In genomic region chr16:30217082-30217481, GRCh38 we compare ENCODE assay signal across 7 cellular contexts. TPM values are rescaled to one million over a fixed set of nuclear protein-coding genes. Genes with fewer than 3 reads are reported as not detected.
DNase-seq lines count a peak whose midpoint lies in the region; ATAC-seq and TF ChIP-seq lines count a peak whose summit lies in the region.
"Not testable (repeated sequence)": the region's sequence is repeated elsewhere in the genome, so short reads cannot be mapped to it uniquely, and the experiment has no call there.

No MANE protein-coding gene starts in this region.

- TF ChIP-seq POLR2A in breast epithelium (IDR thresholded peaks at IDR 0.05); testis (IDR thresholded peaks at IDR 0.05): not testable (repeated sequence)

- not testable (repeated sequence) for H3K36me3 ChIP-seq in breast epithelium; left ventricle myocardium inferior; testis (ENCODE audit: low read depth, missing control alignments)

- not testable (repeated sequence) for H3K36me3 Mint-ChIP-seq in WTC11; activated T-cell treated with anti-CD3 and anti-CD28 coated beads, Interleukin-2, amount 50 U/mL, for 24 hours (ENCODE audit: low read depth); progenitor cell of endocrine pancreas (ENCODE audit: insufficient read depth)

- H3K4me3 Mint-ChIP-seq in WTC11; activated T-cell treated with anti-CD3 and anti-CD28 coated beads, Interleukin-2, amount 50 U/mL, for 24 hours; progenitor cell of endocrine pancreas (ENCODE audit: low read depth): not testable (repeated sequence)

- not testable (repeated sequence) for H3K4me1 Mint-ChIP-seq in WTC11; activated T-cell treated with anti-CD3 and anti-CD28 coated beads, Interleukin-2, amount 50 U/mL, for 24 hours (ENCODE audit: low read depth); progenitor cell of endocrine pancreas (ENCODE audit: low read depth)

- H3K27me3 Mint-ChIP-seq in WTC11 (ENCODE audit: low read depth); activated T-cell treated with anti-CD3 and anti-CD28 coated beads, Interleukin-2, amount 50 U/mL, for 24 hours; progenitor cell of endocrine pancreas: not testable (repeated sequence)

- ATAC-seq in WTC11 = not testable (repeated sequence)

- H3K27ac Mint-ChIP-seq in WTC11; activated T-cell treated with anti-CD3 and anti-CD28 coated beads, Interleukin-2, amount 50 U/mL, for 24 hours; progenitor cell of endocrine pancreas: not testable (repeated sequence)

- H3K9me3 Mint-ChIP-seq in WTC11; activated T-cell treated with anti-CD3 and anti-CD28 coated beads, Interleukin-2, amount 50 U/mL, for 24 hours; progenitor cell of endocrine pancreas (ENCODE audit: low read depth): not testable (repeated sequence)

- not testable (repeated sequence) for H3K4me3 ChIP-seq in breast epithelium, left ventricle myocardium inferior, testis

- DNase-seq in WTC11 (ENCODE audit: low spot score) (peak; percentile 3), breast epithelium (ENCODE audit: low spot score in 2 of 2) (peak; percentile 14 to 37), left ventricle myocardium inferior (peak; percentile 10), mesenteric fat pad (ENCODE audit: low spot score) (peak; percentile 59), progenitor cell of endocrine pancreas (ENCODE audit: low spot score, unreplicated experiment) (peak; percentile 5), testis (peak; percentile 8)
- DNase-seq in activated T-cell treated with anti-CD3 and anti-CD28 coated beads, Interleukin-2, amount 50 U/mL, for 24 hours = peak; percentile 17

- H3K9me3 ChIP-seq in breast epithelium; left ventricle myocardium inferior (replicated peaks); testis: not testable (repeated sequence)

- H3K27ac ChIP-seq in breast epithelium; left ventricle myocardium inferior (replicated peaks); testis: not testable (repeated sequence)

- CTCF ChIA-PET in WTC11 (lab: Charles Lee) = not testable (repeated sequence)

- H3K4me1 ChIP-seq in breast epithelium, left ventricle myocardium inferior, testis: not testable (repeated sequence)

- WGBS in testis, 2 donors = 83% methylated on average over 3 of the region's 5 CpGs; no CpG with 5 or more reads in 1 of the 2 donors

- POLR2A ChIA-PET in WTC11 (lab: Charles Lee) = not testable (repeated sequence)

- intact Hi-C loops in breast epithelium (cut with DNase I; ENCODE audit: low total_unique reads); left ventricle myocardium inferior (cut with micrococcal nuclease); testis (cut with DNase I; ENCODE audit: low total_unique reads): not testable (repeated sequence)

- H3K27me3 ChIP-seq in breast epithelium; left ventricle myocardium inferior (ENCODE audit: low read depth); testis: not testable (repeated sequence)

- TF ChIP-seq CTCF in WTC11 (IDR thresholded peaks at IDR 0.05); breast epithelium (IDR thresholded peaks at IDR 0.05); left ventricle myocardium inferior (IDR thresholded peaks at IDR 0.05; ENCODE audit: borderline replicate concordance); progenitor cell of endocrine pancreas (IDR thresholded peaks at IDR 0.05; ENCODE audit: unreplicated experiment); testis (IDR thresholded peaks at IDR 0.05): not testable (repeated sequence)

RNA-seq across cellular contexts. Expression of gene SULT1A3, which starts 18.0 kb away (rescaled TPM):
- total RNA-seq in WTC11 (2021) (7.1 to 11.3 TPM (median 8.3 TPM) in 3 replicates), breast epithelium (10 to 100 TPM; 12.3 to 27.0 (median 15.7) TPM), left ventricle myocardium inferior (9.9 TPM), mesenteric fat pad (9.4 TPM), progenitor cell of endocrine pancreas (33.0 and 33.3 TPM in 2 replicates), testis (10 to 100 TPM in 1 of 2 donors, 1 to 10 TPM in 1; 6.8 to 20.0 TPM)
- polyA plus RNA-seq in testis (ENCODE audit: insufficient read depth, low read depth, low replicate concordance) = 6.4 TPM

RNA-seq across cellular contexts. Expression of gene SLX1A, which starts 23.4 kb away (rescaled TPM):
- total RNA-seq in WTC11 (2021) (37.2 to 77.0 TPM (median 53.2 TPM) in 3 replicates), breast epithelium (10 to 100 TPM; 27.4 to 59.0 (median 34.7) TPM), left ventricle myocardium inferior (7.5 TPM), mesenteric fat pad (25.2 TPM), progenitor cell of endocrine pancreas (28.7 and 37.5 TPM in 2 replicates), testis (10 to 100 TPM; 42.4 to 44.8 TPM)
- 10.4 TPM for polyA plus RNA-seq in testis (ENCODE audit: insufficient read depth, low read depth, low replicate concordance)

RNA-seq across cellular contexts. Expression of gene BOLA2B, which starts 23.6 kb away (rescaled TPM):
- 191 to 206 TPM (median 192 TPM) in 3 replicates for total RNA-seq in WTC11 (2021)
- total RNA-seq in breast epithelium = 100 to 1,000 TPM; 125 to 267 (median 258) TPM
- total RNA-seq in left ventricle myocardium inferior = 54.6 TPM
- 94.9 TPM for total RNA-seq in mesenteric fat pad
- total RNA-seq in progenitor cell of endocrine pancreas = 65.0 and 71.5 TPM in 2 replicates
- 100 to 1,000 TPM; 133 to 161 TPM for total RNA-seq in testis
- polyA plus RNA-seq in testis (ENCODE audit: insufficient read depth, low read depth, low replicate concordance) = 70.9 TPM

RNA-seq across cellular contexts. Expression of gene NPIPB13, which starts 31.2 kb away (rescaled TPM):
- total RNA-seq in WTC11 (2021) (5.4 to 9.6 TPM (median 8.4 TPM) in 3 replicates), breast epithelium (10 to 100 TPM in 2 of 3 donors, 1 to 10 TPM in 1; 5.9 to 14.0 (median 10.2) TPM), left ventricle myocardium inferior (2.0 TPM), mesenteric fat pad (25.7 TPM), progenitor cell of endocrine pancreas (27.0 and 27.1 TPM in 2 replicates), testis (10 to 100 TPM; 11.0 to 15.7 TPM)
- polyA plus RNA-seq in testis (ENCODE audit: insufficient read depth, low read depth, low replicate concordance) = 4.7 TPM

RNA-seq across cellular contexts. Expression of gene CORO1A, which starts 33.7 kb away (rescaled TPM):
- total RNA-seq in WTC11 (2021) (6.2 to 10.0 TPM (median 6.5 TPM) in 3 replicates), breast epithelium (10 to 100 TPM; 24.4 to 30.9 (median 24.9) TPM), left ventricle myocardium inferior (7.7 TPM), mesenteric fat pad (56.2 TPM), progenitor cell of endocrine pancreas (1.6 and 3.8 TPM in 2 replicates), testis (1 to 10 TPM; 4.4 to 9.6 TPM)
- polyA plus RNA-seq in testis (ENCODE audit: insufficient read depth, low read depth, low replicate concordance) = 19.7 TPM

Comparison
In these comparisons a context has a peak if more than half of its experiments do, and no peak if none do; other contexts are left out.
1. DNase-seq: peak in every context shown above with its lines; median percentile 59 in mesenteric fat pad; 26 in breast epithelium; 17 in activated T-cell treated with anti-CD3 and anti-CD28 coated beads, Interleukin-2, amount 50 U/mL, for 24 hours; 10 in left ventricle myocardium inferior; 8 in testis; 5 in progenitor cell of endocrine pancreas; 3 in WTC11.